Comparison of ENCODE assay signal across 31 cellular contexts in genomic region chr12:90841336-90841735, GRCh38.
"Had no signal": no experiment of that assay in that cellular context is flagged by ENCODE, and none has a peak within 500 bp of the region (broad histone marks: within the 10 kb centered on the region; RNA-seq: fewer than 3 reads in every experiment).

No MANE protein-coding gene starts in this region.

- H3K36me3 ChIP-seq: brain microvascular endothelial cell, WERI-Rb-1 had no signal

- DNase-seq: activated CD4-positive, alpha-beta memory T cell treated with anti-CD3 and anti-CD28 coated beads, Interleukin-2, amount 10 ng/mL, durations not matched to agents 7 days and 5 days; activated CD4-positive, alpha-beta T cell treated with anti-CD3 and anti-CD28 coated beads for 1 hour; activated CD4-positive, alpha-beta T cell treated with anti-CD3 and anti-CD28 coated beads for 48 hours; activated CD4-positive, CD25-positive, alpha-beta regulatory T cell; activated CD8-positive, alpha-beta memory T cell treated with anti-CD3 and anti-CD28 coated beads for 24 hours; activated CD8-positive, alpha-beta memory T cell treated with anti-CD3 and anti-CD28 coated beads, Interleukin-2, amount 10 ng/mL, durations not matched to agents 7 days and 5 days; activated CD8-positive, alpha-beta memory T cell treated with anti-CD3 and anti-CD28 coated beads, Interleukin-2, amount 50 U/mL, for 48 hours; activated effector memory CD4-positive, alpha-beta T cell treated with Interleukin-2 at 50 U/mL for 16 hours; activated naive CD4-positive, alpha-beta T cell treated with anti-CD3 and anti-CD28 coated beads, Interleukin-2, amount 10 ng/mL, durations not matched to agents 7 days and 5 days; activated naive CD8-positive, alpha-beta T cell treated with anti-CD3 and anti-CD28 coated beads, Interleukin-2, amount 50 U/mL, for 24 hours; activated T-cell treated with anti-CD3 and anti-CD28 coated beads, Interleukin-2, amount 50 U/mL, for 48 hours; aorta; brain microvascular endothelial cell; central memory CD4-positive, alpha-beta T cell; Karpas-422; NCI-H1105; NCI-H1417 treated with DMSO at 0.1 percent for 48 hours; NCI-H187 treated with DMSO at 0.1 percent for 48 hours; NCI-H2081; NCI-H2171 treated with DMSO at 0.1 percent for 48 hours; NCI-H2227 treated with DMSO at 0.1 percent for 48 hours; NCI-H446; NCI-H510A treated with DMSO at 0.1 percent for 48 hours; NCI-H526 treated with DMSO at 0.1 percent for 48 hours; NCI-H82; SW 1271; T-helper 1 cell; T-helper 2 cell; T-helper 9 cell; WERI-Rb-1 had no signal

- H3K27ac ChIP-seq: brain microvascular endothelial cell, RWPE1, WERI-Rb-1 had no signal

- H3K27me3 ChIP-seq: brain microvascular endothelial cell had no signal
